1 cellular context compared by ENCODE assay signal in the genomic region with DNA sequence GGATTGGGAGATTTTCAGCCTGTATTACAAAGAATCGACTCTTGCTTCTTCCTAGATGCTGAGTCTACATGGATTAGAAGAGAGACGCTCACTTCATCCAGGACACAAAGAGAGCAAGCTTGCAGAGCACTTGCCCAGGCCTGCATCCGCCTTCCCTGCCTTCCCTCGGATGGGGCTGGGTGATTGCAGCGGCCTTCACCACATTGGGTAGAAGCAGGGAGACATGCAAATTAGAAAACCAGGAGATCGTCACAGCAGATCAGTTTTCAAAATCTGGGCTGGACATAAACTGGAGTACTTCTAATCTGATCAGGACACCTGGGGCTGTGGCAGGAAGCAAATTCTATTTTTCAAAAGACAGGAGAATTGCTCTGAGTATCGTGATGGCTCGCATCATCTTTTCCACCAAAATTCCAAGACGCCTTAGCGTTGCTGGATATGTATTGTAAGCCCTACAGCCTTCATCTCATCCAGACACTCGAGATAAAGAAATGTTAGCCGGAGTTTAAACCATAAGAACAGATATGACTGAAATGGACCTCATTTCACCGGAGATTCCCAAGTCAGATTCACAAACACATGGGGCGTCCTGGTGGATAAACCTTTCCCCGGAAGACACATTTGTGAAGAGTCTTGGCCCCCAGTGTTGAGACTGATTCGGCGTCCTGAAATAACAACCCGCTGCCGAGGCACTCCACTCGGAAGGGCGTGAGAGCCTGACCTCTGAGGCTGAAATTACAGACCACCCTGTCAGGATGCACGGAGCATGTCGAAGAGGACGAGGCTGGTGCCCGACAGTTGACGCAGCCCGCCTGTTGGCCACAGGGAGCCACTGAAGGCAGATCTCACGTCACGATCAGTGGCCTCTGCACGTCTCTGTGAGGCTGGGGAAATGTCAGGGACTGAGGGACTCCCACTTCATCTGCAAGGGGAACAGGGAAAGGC.
A peak's percentile ranks its signal among the peaks of the same experiment; 100 is the strongest.
TF ChIP-seq lines count a peak whose summit lies in the region.

No MANE protein-coding gene starts in this region.

TF ChIP-seq in HepG2, 621 proteins besides CTCF, POLR2A, EP300 and RAD21 (continued from another document):
- TF ChIP-seq, protein P1, sequence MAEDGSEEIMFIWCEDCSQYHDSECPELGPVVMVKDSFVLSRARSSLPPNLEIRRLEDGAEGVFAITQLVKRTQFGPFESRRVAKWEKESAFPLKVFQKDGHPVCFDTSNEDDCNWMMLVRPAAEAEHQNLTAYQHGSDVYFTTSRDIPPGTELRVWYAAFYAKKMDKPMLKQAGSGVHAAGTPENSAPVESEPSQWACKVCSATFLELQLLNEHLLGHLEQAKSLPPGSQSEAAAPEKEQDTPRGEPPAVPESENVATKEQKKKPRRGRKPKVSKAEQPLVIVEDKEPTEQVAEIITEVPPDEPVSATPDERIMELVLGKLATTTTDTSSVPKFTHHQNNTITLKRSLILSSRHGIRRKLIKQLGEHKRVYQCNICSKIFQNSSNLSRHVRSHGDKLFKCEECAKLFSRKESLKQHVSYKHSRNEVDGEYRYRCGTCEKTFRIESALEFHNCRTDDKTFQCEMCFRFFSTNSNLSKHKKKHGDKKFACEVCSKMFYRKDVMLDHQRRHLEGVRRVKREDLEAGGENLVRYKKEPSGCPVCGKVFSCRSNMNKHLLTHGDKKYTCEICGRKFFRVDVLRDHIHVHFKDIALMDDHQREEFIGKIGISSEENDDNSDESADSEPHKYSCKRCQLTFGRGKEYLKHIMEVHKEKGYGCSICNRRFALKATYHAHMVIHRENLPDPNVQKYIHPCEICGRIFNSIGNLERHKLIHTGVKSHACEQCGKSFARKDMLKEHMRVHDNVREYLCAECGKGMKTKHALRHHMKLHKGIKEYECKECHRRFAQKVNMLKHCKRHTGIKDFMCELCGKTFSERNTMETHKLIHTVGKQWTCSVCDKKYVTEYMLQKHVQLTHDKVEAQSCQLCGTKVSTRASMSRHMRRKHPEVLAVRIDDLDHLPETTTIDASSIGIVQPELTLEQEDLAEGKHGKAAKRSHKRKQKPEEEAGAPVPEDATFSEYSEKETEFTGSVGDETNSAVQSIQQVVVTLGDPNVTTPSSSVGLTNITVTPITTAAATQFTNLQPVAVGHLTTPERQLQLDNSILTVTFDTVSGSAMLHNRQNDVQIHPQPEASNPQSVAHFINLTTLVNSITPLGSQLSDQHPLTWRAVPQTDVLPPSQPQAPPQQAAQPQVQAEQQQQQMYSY (CRISPR knock-in tag; IDR thresholded peaks at IDR 0.05), result peak; percentile 26; the same call in 1 of the 2 replicates
- TF ChIP-seq SSRP1 (CRISPR knock-in tag; IDR thresholded peaks at IDR 0.05), result no peak
- TF ChIP-seq, protein P2, sequence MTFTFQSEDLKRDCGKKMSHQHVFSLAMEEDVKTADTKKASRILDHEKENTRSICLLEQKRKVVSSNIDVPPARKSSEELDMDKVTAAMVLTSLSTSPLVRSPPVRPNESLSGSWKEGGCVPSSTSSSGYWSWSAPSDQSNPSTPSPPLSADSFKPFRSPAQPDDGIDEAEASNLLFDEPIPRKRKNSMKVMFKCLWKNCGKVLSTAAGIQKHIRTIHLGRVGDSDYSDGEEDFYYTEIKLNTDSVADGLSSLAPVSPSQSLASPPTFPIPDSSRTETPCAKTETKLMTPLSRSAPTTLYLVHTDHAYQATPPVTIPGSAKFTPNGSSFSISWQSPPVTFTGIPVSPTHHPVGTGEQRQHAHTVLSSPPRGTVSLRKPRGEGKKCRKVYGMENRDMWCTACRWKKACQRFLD (CRISPR knock-in tag; IDR thresholded peaks at IDR 0.05; ENCODE audit: borderline replicate concordance), result no peak
- TF ChIP-seq, protein P3, sequence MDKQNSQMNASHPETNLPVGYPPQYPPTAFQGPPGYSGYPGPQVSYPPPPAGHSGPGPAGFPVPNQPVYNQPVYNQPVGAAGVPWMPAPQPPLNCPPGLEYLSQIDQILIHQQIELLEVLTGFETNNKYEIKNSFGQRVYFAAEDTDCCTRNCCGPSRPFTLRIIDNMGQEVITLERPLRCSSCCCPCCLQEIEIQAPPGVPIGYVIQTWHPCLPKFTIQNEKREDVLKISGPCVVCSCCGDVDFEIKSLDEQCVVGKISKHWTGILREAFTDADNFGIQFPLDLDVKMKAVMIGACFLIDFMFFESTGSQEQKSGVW (CRISPR knock-in tag; IDR thresholded peaks at IDR 0.05; ENCODE audit: borderline replicate concordance), result no peak
TF ChIP-seq in HepG2: peak in this region for 2.
